ENCODE assay signal across 14 cellular contexts in the genomic region with DNA sequence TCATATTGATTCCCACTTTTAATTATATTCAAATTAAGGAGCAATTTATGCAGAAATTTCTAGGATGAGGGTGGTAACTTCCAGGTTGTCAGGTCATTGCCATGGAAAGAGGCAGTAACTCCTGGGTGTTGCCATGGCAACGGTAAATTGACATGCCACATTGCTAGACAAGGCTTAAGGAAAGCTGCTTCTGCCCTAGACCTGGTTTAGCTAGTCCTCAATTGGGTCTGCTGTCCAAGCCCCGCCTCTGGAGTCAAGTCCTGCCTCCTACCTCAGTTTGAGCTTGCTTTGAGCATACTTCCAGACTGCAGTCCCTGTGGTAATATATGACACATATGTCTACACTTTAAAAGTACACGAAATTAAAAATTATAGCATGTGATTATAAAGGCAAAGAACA. TPM values are rescaled to one million over a fixed set of nuclear protein-coding genes. Genes with fewer than 3 reads are reported as not detected.
"Had no signal": no experiment of that assay in that cellular context is flagged by ENCODE, and none has a peak within 500 bp of the region (broad histone marks: within the 10 kb centered on the region; RNA-seq: fewer than 3 reads in every experiment).

No MANE protein-coding gene starts in this region.

RNA-seq across cellular contexts. Expression of a gene that starts 53.9 kb away (rescaled TPM):
- total RNA-seq: activated CD4-positive, alpha-beta memory T cell treated with anti-CD3 and anti-CD28 coated beads, Interleukin-2, amount 10 ng/mL, durations not matched to agents 7 days and 5 days; activated CD4-positive, alpha-beta T cell treated with anti-CD3 and anti-CD28 coated beads for 36 hours; activated CD4-positive, alpha-beta T cell treated with anti-CD3 and anti-CD28 coated beads, Interleukin-2, amount 10 ng/mL, durations not matched to agents 7 days and 5 days; activated CD8-positive, alpha-beta memory T cell treated with anti-CD3 and anti-CD28 coated beads, Interleukin-2, amount 10 ng/mL, durations not matched to agents 7 days and 5 days; activated CD8-positive, alpha-beta T cell treated with anti-CD3 and anti-CD28 coated beads, Interleukin-2, amount 10 ng/mL, durations not matched to agents 7 days and 5 days; activated naive CD8-positive, alpha-beta T cell treated with anti-CD3 and anti-CD28 coated beads, Interleukin-2, amount 10 ng/mL, durations not matched to agents 7 days and 5 days; activated T-helper 2 cell treated with anti-CD3 and anti-CD28 coated beads, Interferon-gamma antibody, Interleukin-2, Interleukin-4, amounts not matched to agents 10 μg/mL and 5 μg/mL and 100 μg/mL, durations not matched to agents 14 hours and 24 hours and 36 hours; ascending aorta; body of pancreas; breast epithelium; cardiac muscle cell; chondrocyte; colonic mucosa had no signal
- polyA plus RNA-seq: adipose tissue, cardiac muscle cell had no signal
